Comparison of ENCODE assay signal across 1 cellular context in genomic region chr2:69731575-69731974, GRCh38.
TF ChIP-seq lines count a peak whose summit lies in the region.

No MANE protein-coding gene starts in this region.

TF ChIP-seq in WTC11, 78 proteins besides CTCF, POLR2A, EP300 and RAD21 (continued from another document):
- TF ChIP-seq ZNF512 (CRISPR knock-in tag; IDR thresholded peaks at IDR 0.05; ENCODE audit: borderline replicate concordance): no peak
- TF ChIP-seq PRRX2 (CRISPR knock-in tag; IDR thresholded peaks at IDR 0.05): no peak
- TF ChIP-seq CDX4 (CRISPR knock-in tag; IDR thresholded peaks at IDR 0.05; ENCODE audit: borderline replicate concordance): no peak
- TF ChIP-seq ZNF396 (CRISPR knock-in tag; IDR thresholded peaks at IDR 0.05; ENCODE audit: borderline replicate concordance): no peak
